Comparison of ENCODE assay signal across 1 cellular context in genomic region chr1:147247656-147248238, GRCh38.
TF ChIP-seq lines count a peak whose summit lies in the region.

No MANE protein-coding gene starts in this region.

TF ChIP-seq in GM23338, 12 proteins besides CTCF, POLR2A, EP300 and RAD21 (continued from another document):
- TF ChIP-seq REST (IDR thresholded peaks at IDR 0.05; ENCODE audit: unreplicated experiment) (no peak), JUNB (IDR thresholded peaks at IDR 0.05; ENCODE audit: unreplicated experiment) (no peak), POLR2AphosphoS5 (IDR thresholded peaks at IDR 0.05; ENCODE audit: low read depth) (no peak), EZH2phosphoT487 (IDR thresholded peaks at IDR 0.05; ENCODE audit: unreplicated experiment) (no peak), ZNF462 (CRISPR knock-in tag; IDR thresholded peaks at IDR 0.05) (no peak), ETS1 (IDR thresholded peaks at IDR 0.05) (no peak), EZH2 (IDR thresholded peaks at IDR 0.05; ENCODE audit: low read depth, unreplicated experiment) (no peak), ZNF114 (CRISPR knock-in tag; IDR thresholded peaks at IDR 0.05) (no peak), CREB1 (CRISPR knock-in tag; IDR thresholded peaks at IDR 0.05; ENCODE audit: low read depth) (no peak)
